Comparison of ENCODE assay signal across 7 cellular contexts in genomic region chr1:52553372-52554266, GRCh38. TPM values are rescaled to one million over a fixed set of nuclear protein-coding genes. Genes with fewer than 3 reads are reported as not detected.
DNase-seq lines count a peak whose midpoint lies in the region; ATAC-seq and TF ChIP-seq lines count a peak whose summit lies in the region.

No MANE protein-coding gene starts in this region.

- no peaks in the 10 kb centered on the region for H3K27me3 ChIP-seq in breast epithelium
- no peaks in the 10 kb centered on the region for H3K27me3 ChIP-seq in smooth muscle cell (ENCODE audit: low read depth)

- peaks cover 33% of the 10 kb centered on the region for H3K79me2 ChIP-seq in smooth muscle cell (ENCODE audit: low read depth)

- intact Hi-C loops in breast epithelium (cut with DNase I; ENCODE audit: low total_unique reads), result no loop called here

- peak; percentile 62 for DNase-seq in NCI-H2107 (lab: John Stamatoyannopoulos, UW)
- DNase-seq in breast epithelium (ENCODE audit: low spot score in 2 of 2), result peak; percentile 80 to 83
- DNase-seq in inferior parietal cortex (ENCODE audit: extremely low spot score), result peak; percentile 29
- peak; percentile 88 for DNase-seq in smooth muscle cell (lab: John Stamatoyannopoulos, UW; ENCODE audit: unreplicated experiment)

- TF ChIP-seq POLR2A in breast epithelium (IDR thresholded peaks at IDR 0.05), result no peak

- H3K9ac ChIP-seq in smooth muscle cell (ENCODE audit: low read depth), result peak overlapping the region; percentile 79

- H3K4me3 ChIP-seq in WI38 (ENCODE audit: low read depth, low read length) (peak overlapping the region; percentile 91), breast epithelium (peak overlapping the region; percentile 82 to 100 (median 98)), smooth muscle cell (peak overlapping the region; percentile 78)

- no peaks in the 10 kb centered on the region for H3K9me3 ChIP-seq in breast epithelium
- H3K9me3 ChIP-seq in smooth muscle cell (replicated peaks; ENCODE audit: low read depth), result no peaks in the 10 kb centered on the region

- ATAC-seq in GM18502 (IDR thresholded peaks at IDR 0.05; ENCODE audit: poor library complexity, unreplicated experiment), result peak; percentile 63
- ATAC-seq in HG02885 (IDR thresholded peaks at IDR 0.05; ENCODE audit: poor library complexity, unreplicated experiment), result peak; percentile 76

- WGBS in smooth muscle cell (ENCODE audit: low lambda C conversion rate), result 1% methylated on average over 28 of the region's 66 CpGs

- H3K36me3 ChIP-seq in breast epithelium, result no peaks in the 10 kb centered on the region
- no peaks in the 10 kb centered on the region for H3K36me3 ChIP-seq in smooth muscle cell (ENCODE audit: low read depth)

- peak overlapping the region; percentile 94 to 96 for H3K27ac ChIP-seq in breast epithelium
- H3K27ac ChIP-seq in smooth muscle cell (ENCODE audit: low read depth), result peak overlapping the region; percentile 72

- TF ChIP-seq CTCF in WI38 (IDR thresholded peaks at IDR 0.05; ENCODE audit: low read depth, low read length) (no peak), breast epithelium (IDR thresholded peaks at IDR 0.05) (no peak), smooth muscle cell (IDR thresholded peaks at IDR 0.05; ENCODE audit: borderline replicate concordance, insufficient read depth, poor library complexity, severe bottlenecking) (no peak)

- H3K4me2 ChIP-seq in smooth muscle cell, result peak overlapping the region; percentile 90

- H4K20me1 ChIP-seq in smooth muscle cell (ENCODE audit: low read depth), result peaks cover 37% of the 10 kb centered on the region

- peaks cover 16% of the 10 kb centered on the region for H3F3A ChIP-seq in smooth muscle cell (ENCODE audit: low read depth)

- no peaks in the 10 kb centered on the region for H3K4me1 ChIP-seq in breast epithelium
- peaks cover 25% of the 10 kb centered on the region for H3K4me1 ChIP-seq in smooth muscle cell (ENCODE audit: low read depth)

- peak overlapping the region; percentile 86 for H2AFZ ChIP-seq in smooth muscle cell (ENCODE audit: low read depth)

RNA-seq across cellular contexts. Expression of gene TUT4, which starts 0.7 kb away (rescaled TPM):
- total RNA-seq in breast epithelium, result 10 to 100 TPM; 44.2 to 85.3 (median 68.8) TPM
- 33.9 and 58.3 TPM in 2 replicates for total RNA-seq in smooth muscle cell
- polyA plus RNA-seq in smooth muscle cell, result 13.9 and 31.3 TPM in 2 replicates

RNA-seq across cellular contexts. Expression of gene GPX7, which starts 48.6 kb away (rescaled TPM):
- total RNA-seq in breast epithelium (10 to 100 TPM; 17.8 to 24.7 (median 20.3) TPM), smooth muscle cell (164 and 192 TPM in 2 replicates)
- 136 and 164 TPM in 2 replicates for polyA plus RNA-seq in smooth muscle cell

Comparison
In these comparisons a context has a peak if more than half of its experiments do, and no peak if none do; other contexts are left out.
1. Peak in every context shown above with its lines: DNase-seq, ATAC-seq, H3K4me3 ChIP-seq and H3K27ac ChIP-seq.
2. DNase-seq: peak in every context shown above with its lines; median percentile 88 in smooth muscle cell; 82 in breast epithelium; 62 in NCI-H2107; 29 in inferior parietal cortex.